In genomic region chr2:158797963-158798700, GRCh38 we compare ENCODE assay signal across 1 cellular context.
TF ChIP-seq lines count a peak whose summit lies in the region.

No MANE protein-coding gene starts in this region.

TF ChIP-seq in GM23338, 12 proteins besides CTCF, POLR2A, EP300 and RAD21 (continued from another document):
- TF ChIP-seq ZNF462 (CRISPR knock-in tag; IDR thresholded peaks at IDR 0.05) (no peak), ETS1 (IDR thresholded peaks at IDR 0.05) (no peak), CREB1 (CRISPR knock-in tag; IDR thresholded peaks at IDR 0.05; ENCODE audit: low read depth) (no peak), STAT1 (IDR thresholded peaks at IDR 0.05; ENCODE audit: unreplicated experiment) (no peak), POLR2AphosphoS5 (IDR thresholded peaks at IDR 0.05; ENCODE audit: low read depth) (no peak)
